Comparison of ENCODE assay signal across 8 cellular contexts in genomic region chr2:162058973-162059668, GRCh38. TPM values are rescaled to one million over a fixed set of nuclear protein-coding genes. Genes with fewer than 3 reads are reported as not detected.
DNase-seq lines count a peak whose midpoint lies in the region; ATAC-seq and TF ChIP-seq lines count a peak whose summit lies in the region.

No MANE protein-coding gene starts in this region.

- peak overlapping the region; percentile 57 to 83 for H3K4me3 Mint-ChIP-seq in activated T-cell treated with anti-CD3 and anti-CD28 coated beads, Interleukin-2, amount 50 U/mL, for 72 hours
- no peak overlapping the region for H3K4me3 Mint-ChIP-seq in type B pancreatic cell

- H3K27me3 Mint-ChIP-seq in activated T-cell treated with anti-CD3 and anti-CD28 coated beads, Interleukin-2, amount 50 U/mL, for 72 hours (ENCODE audit: low read depth): no peaks in the 10 kb centered on the region
- peaks cover 8% of the 10 kb centered on the region for H3K27me3 Mint-ChIP-seq in type B pancreatic cell

- TF ChIP-seq CTCF in type B pancreatic cell (conservative IDR thresholded peaks at IDR 0.05): no peak

- H3K4me1 Mint-ChIP-seq in activated T-cell treated with anti-CD3 and anti-CD28 coated beads, Interleukin-2, amount 50 U/mL, for 72 hours (ENCODE audit: low read depth): peaks cover 91% of the 10 kb centered on the region
- H3K4me1 Mint-ChIP-seq in type B pancreatic cell (ENCODE audit: unreplicated experiment): peaks cover 12% of the 10 kb centered on the region

- H3K9me3 Mint-ChIP-seq in activated T-cell treated with anti-CD3 and anti-CD28 coated beads, Interleukin-2, amount 50 U/mL, for 72 hours: peaks cover 0 to 7% of the 10 kb centered on the region in 2 donors
- peaks cover 16% of the 10 kb centered on the region for H3K9me3 Mint-ChIP-seq in type B pancreatic cell

- peak; percentile 81 for ATAC-seq in HG03060 (IDR thresholded peaks at IDR 0.05; ENCODE audit: low read depth, unreplicated experiment)
- ATAC-seq in activated T-cell treated with anti-CD3 and anti-CD28 coated beads, Interleukin-2, amount 50 U/mL, for 72 hours (replicated peaks in 1 of 2): peak; percentile 83 to 88
- peak; percentile 82 for ATAC-seq in stimulated activated naive CD8-positive, alpha-beta T cell treated with anti-CD3 and anti-CD28 coated beads, Interleukin-15, Interleukin-2, amounts not matched to agents 100 U/mL and 50 U/mL, for 24 hours

- DNase-seq in stimulated activated CD4-positive, alpha-beta T cell treated with anti-CD3 and anti-CD28 coated beads, Interleukin-1b, Interleukin-23, amount 100 ng/mL, for 48 hours: peak; percentile 30
- no peak for DNase-seq in stimulated activated CD4-positive, alpha-beta T cell treated with anti-CD3 and anti-CD28 coated beads, Interleukin-4, amount 100 ng/mL, for 4 hours
- peak; percentile 35 to 46 for DNase-seq in activated T-cell treated with anti-CD3 and anti-CD28 coated beads, Interleukin-2, amount 50 U/mL, for 72 hours
- no peak for DNase-seq in stimulated activated naive CD8-positive, alpha-beta T cell treated with anti-CD3 and anti-CD28 coated beads, Interleukin-15, Interleukin-2, amounts not matched to agents 100 U/mL and 50 U/mL, for 24 hours
- DNase-seq in G401 (ENCODE audit: low spot score) (no peak), type B pancreatic cell (ENCODE audit: extremely low spot score, unreplicated experiment) (no peak), ecto neural progenitor cell (ENCODE audit: low spot score) (no peak)

- in situ Hi-C loops in G401 (cut with HindIII; ENCODE audit: low sequenced_read_pairs): no loop called here

- peak overlapping the region; percentile 94 for H3K27ac Mint-ChIP-seq in activated T-cell treated with anti-CD3 and anti-CD28 coated beads, Interleukin-2, amount 50 U/mL, for 72 hours
- no peak overlapping the region for H3K27ac Mint-ChIP-seq in type B pancreatic cell

- H3K36me3 Mint-ChIP-seq in activated T-cell treated with anti-CD3 and anti-CD28 coated beads, Interleukin-2, amount 50 U/mL, for 72 hours (ENCODE audit: insufficient read depth in 2 of 2): peaks cover 15 to 22% of the 10 kb centered on the region in 2 donors
- H3K36me3 Mint-ChIP-seq in type B pancreatic cell: no peaks in the 10 kb centered on the region

RNA-seq across cellular contexts. Expression of gene DPP4, which starts 14.9 kb away (rescaled TPM):
- total RNA-seq in activated T-cell treated with anti-CD3 and anti-CD28 coated beads, Interleukin-2, amount 50 U/mL, for 72 hours: 10 to 100 TPM; 37.6 to 52.9 TPM
- not detected in 2 replicates for total RNA-seq in G401 (2014; rRNA removed; shearing (Covaris generic))
- 55.9 and 89.4 TPM in 2 replicates for total RNA-seq in type B pancreatic cell (ENCODE audit: low replicate concordance)

Comparison
In these comparisons a context has a peak if more than half of its experiments do, and no peak if none do; other contexts are left out.
1. DNase-seq: peak in stimulated activated CD4-positive, alpha-beta T cell treated with anti-CD3 and anti-CD28 coated beads, Interleukin-1b, Interleukin-23, amount 100 ng/mL, for 48 hours (single experiment) and activated T-cell treated with anti-CD3 and anti-CD28 coated beads, Interleukin-2, amount 50 U/mL, for 72 hours (2 of 2); none in stimulated activated CD4-positive, alpha-beta T cell treated with anti-CD3 and anti-CD28 coated beads, Interleukin-4, amount 100 ng/mL, for 4 hours (0 of 2), stimulated activated naive CD8-positive, alpha-beta T cell treated with anti-CD3 and anti-CD28 coated beads, Interleukin-15, Interleukin-2, amounts not matched to agents 100 U/mL and 50 U/mL, for 24 hours (single experiment), G401 (single experiment), type B pancreatic cell (single experiment) and ecto neural progenitor cell (single experiment).
2. RNA of gene DPP4, which starts 14.9 kb away (total RNA-seq): 55.9 to 89.4 TPM in type B pancreatic cell and 37.6 to 52.9 TPM in activated T-cell treated with anti-CD3 and anti-CD28 coated beads, Interleukin-2, amount 50 U/mL, for 72 hours; not detected in G401; every median in the first group is over 10 times any median in the second.
3. Peak in every context shown above with its lines, with median percentiles within 50 percentile points of each other: ATAC-seq.